In the genomic region with DNA sequence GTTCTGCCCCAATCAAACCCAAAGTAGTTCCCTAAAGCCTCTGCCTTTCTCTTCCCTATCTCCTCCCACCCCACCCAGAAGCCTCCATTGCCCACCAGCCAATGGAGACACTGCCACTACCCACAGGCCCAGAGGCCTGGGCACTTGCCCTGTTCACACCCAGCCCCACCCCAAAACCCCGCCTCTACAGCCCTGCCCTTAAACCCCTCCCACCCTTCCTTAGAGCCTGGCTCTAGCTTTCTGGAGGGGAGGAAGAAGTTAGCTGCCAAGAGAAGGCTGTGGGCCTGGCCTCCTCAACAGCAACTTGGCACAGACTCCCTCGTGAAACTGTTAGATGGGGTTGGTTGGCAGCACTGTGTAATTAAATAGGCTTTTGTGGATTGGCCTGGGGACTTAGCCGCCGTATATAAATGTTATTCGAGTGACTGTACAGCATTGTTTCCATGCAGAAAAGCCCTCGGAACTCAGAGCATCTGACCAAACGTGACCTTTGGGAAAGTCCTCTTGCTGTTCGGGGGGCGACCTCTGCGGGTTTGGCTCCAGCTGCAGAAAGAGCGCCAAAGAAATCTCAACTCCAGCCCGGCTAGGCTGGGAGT, we compare ENCODE assay signal across 8 cellular contexts. TPM values are rescaled to one million over a fixed set of nuclear protein-coding genes. Genes with fewer than 3 reads are reported as not detected.
DNase-seq lines count a peak whose midpoint lies in the region; ATAC-seq and TF ChIP-seq lines count a peak whose summit lies in the region.

No MANE protein-coding gene starts in this region.

- peak; percentile 40 for DNase-seq in D341Med (ENCODE audit: low spot score)
- DNase-seq in LNCaP clone FGC (ENCODE audit: low read depth): peak; percentile 79
- DNase-seq in activated naive CD8-positive, alpha-beta T cell treated with anti-CD3 and anti-CD28 coated beads, Interleukin-2, amount 50 U/mL, for 24 hours: no peak
- DNase-seq in hepatocyte (ENCODE audit: low spot score): peak; percentile 65
- DNase-seq in stimulated activated naive B cell treated with anti-CD40 and anti-IgM and Interleukin-4, amounts not matched to agents 10 μg/mL and 1 μg/mL and 100 μg/mL, for 72 hours: no peak

- 55% methylated on average over 12 of the region's 12 CpGs for WGBS in hepatocyte (ENCODE audit: low lambda C conversion rate, missing lambda C conversion rate)

- peak overlapping the region; percentile 77 for H3K4me3 Mint-ChIP-seq in activated naive CD8-positive, alpha-beta T cell treated with anti-CD3 and anti-CD28 coated beads, Interleukin-2, amount 50 U/mL, for 24 hours
- peak overlapping the region; percentile 89 to 92 for H3K4me3 Mint-ChIP-seq in stimulated activated naive B cell treated with anti-CD40 and anti-IgM and Interleukin-4, amounts not matched to agents 10 μg/mL and 1 μg/mL and 100 μg/mL, for 72 hours

- no peaks in the 10 kb centered on the region for H3K27me3 Mint-ChIP-seq in activated naive CD8-positive, alpha-beta T cell treated with anti-CD3 and anti-CD28 coated beads, Interleukin-2, amount 50 U/mL, for 24 hours
- H3K27me3 Mint-ChIP-seq in stimulated activated naive B cell treated with anti-CD40 and anti-IgM and Interleukin-4, amounts not matched to agents 10 μg/mL and 1 μg/mL and 100 μg/mL, for 72 hours: peaks cover 10 to 17% of the 10 kb centered on the region in 2 donors

- no peaks in the 10 kb centered on the region for H3K9me2 ChIP-seq in hepatocyte (replicated peaks; ENCODE audit: insufficient read depth)

- peak; percentile 37 for ATAC-seq in activated naive CD8-positive, alpha-beta T cell treated with anti-CD3 and anti-CD28 coated beads, Interleukin-2, amount 50 U/mL, for 24 hours
- ATAC-seq in stimulated activated naive B cell treated with anti-CD40 and anti-IgM and Interleukin-4, amounts not matched to agents 10 μg/mL and 1 μg/mL and 100 μg/mL, for 72 hours (replicated peaks): no peak
- no peak for ATAC-seq in HG03108 (IDR thresholded peaks at IDR 0.05; ENCODE audit: unreplicated experiment)
- no peak for ATAC-seq in HG02884 (IDR thresholded peaks at IDR 0.05; ENCODE audit: unreplicated experiment)
- ATAC-seq in GM21528 (IDR thresholded peaks at IDR 0.05; ENCODE audit: low FRiP score, unreplicated experiment): no peak

- no peaks in the 10 kb centered on the region for H3K36me3 ChIP-seq in hepatocyte (replicated peaks; ENCODE audit: insufficient read depth, low read depth)

- H3K27me3 ChIP-seq in hepatocyte: no peaks in the 10 kb centered on the region

- TF ChIP-seq CTCF in LNCaP clone FGC (IDR thresholded peaks at IDR 0.05; ENCODE audit: control insufficient read depth, extremely low read depth, insufficient read depth) (no peak), hepatocyte (IDR thresholded peaks at IDR 0.05; ENCODE audit: poor library complexity) (no peak)

- peak overlapping the region; percentile 94 for H3K4me2 ChIP-seq in hepatocyte

- no peaks in the 10 kb centered on the region for H3K9me3 Mint-ChIP-seq in activated naive CD8-positive, alpha-beta T cell treated with anti-CD3 and anti-CD28 coated beads, Interleukin-2, amount 50 U/mL, for 24 hours
- H3K9me3 Mint-ChIP-seq in stimulated activated naive B cell treated with anti-CD40 and anti-IgM and Interleukin-4, amounts not matched to agents 10 μg/mL and 1 μg/mL and 100 μg/mL, for 72 hours: no peaks in the 10 kb centered on the region

- no peak overlapping the region for H2AFZ ChIP-seq in hepatocyte

- no peaks in the 10 kb centered on the region for H4K20me1 ChIP-seq in hepatocyte (ENCODE audit: insufficient read depth, poor library complexity, severe bottlenecking)

- peaks cover 11% of the 10 kb centered on the region for H3K4me1 Mint-ChIP-seq in activated naive CD8-positive, alpha-beta T cell treated with anti-CD3 and anti-CD28 coated beads, Interleukin-2, amount 50 U/mL, for 24 hours
- H3K4me1 Mint-ChIP-seq in stimulated activated naive B cell treated with anti-CD40 and anti-IgM and Interleukin-4, amounts not matched to agents 10 μg/mL and 1 μg/mL and 100 μg/mL, for 72 hours: peaks cover 16 to 20% of the 10 kb centered on the region in 2 donors

- no peaks in the 10 kb centered on the region for H3K79me2 ChIP-seq in hepatocyte

- peaks cover 7% of the 10 kb centered on the region for H3K4me1 ChIP-seq in hepatocyte (ENCODE audit: insufficient read depth)

- peak overlapping the region; percentile 82 for H3K27ac Mint-ChIP-seq in activated naive CD8-positive, alpha-beta T cell treated with anti-CD3 and anti-CD28 coated beads, Interleukin-2, amount 50 U/mL, for 24 hours
- peak overlapping the region; percentile 95 for H3K27ac Mint-ChIP-seq in stimulated activated naive B cell treated with anti-CD40 and anti-IgM and Interleukin-4, amounts not matched to agents 10 μg/mL and 1 μg/mL and 100 μg/mL, for 72 hours

- no peaks in the 10 kb centered on the region for H3K9me3 ChIP-seq in hepatocyte (ENCODE audit: low read depth)

- H3K4me3 ChIP-seq in LNCaP clone FGC (ENCODE audit: low read depth, low read length) (0 out of 2 replicates have a peak overlapping the region, but pooled peaks have one; percentile 44), hepatocyte (no peak overlapping the region)

- H3K27ac ChIP-seq in hepatocyte: peak overlapping the region; percentile 37

- no peaks in the 10 kb centered on the region for H3K36me3 Mint-ChIP-seq in activated naive CD8-positive, alpha-beta T cell treated with anti-CD3 and anti-CD28 coated beads, Interleukin-2, amount 50 U/mL, for 24 hours (ENCODE audit: low read depth)
- no peaks in the 10 kb centered on the region for H3K36me3 Mint-ChIP-seq in stimulated activated naive B cell treated with anti-CD40 and anti-IgM and Interleukin-4, amounts not matched to agents 10 μg/mL and 1 μg/mL and 100 μg/mL, for 72 hours

RNA-seq across cellular contexts. Expression of a gene that starts 31.4 kb away (rescaled TPM):
- 2.5 and 3.0 TPM in 2 replicates for total RNA-seq in hepatocyte
- 4.2 and 4.7 TPM in 2 replicates for polyA plus RNA-seq in hepatocyte

RNA-seq across cellular contexts. Expression of a gene that starts 39.6 kb away (rescaled TPM):
- 14.2 and 17.0 TPM in 2 replicates for total RNA-seq in hepatocyte
- polyA plus RNA-seq in hepatocyte: 24.6 and 29.8 TPM in 2 replicates

RNA-seq across cellular contexts. Expression of a gene that starts 39.8 kb away (rescaled TPM):
- total RNA-seq in hepatocyte: 118 and 130 TPM in 2 replicates
- polyA plus RNA-seq in hepatocyte: 46.4 and 55.0 TPM in 2 replicates

RNA-seq across cellular contexts. Expression of a gene that starts 43.6 kb away (rescaled TPM):
- total RNA-seq in hepatocyte: 6.0 and 7.8 TPM in 2 replicates
- polyA plus RNA-seq in hepatocyte: 11.1 and 12.9 TPM in 2 replicates

RNA-seq across cellular contexts. Expression of a gene that starts 47.5 kb away (rescaled TPM):
- 25.0 and 25.6 TPM in 2 replicates for total RNA-seq in hepatocyte
- 32.3 and 32.5 TPM in 2 replicates for polyA plus RNA-seq in hepatocyte

Comparison
In these comparisons a context has a peak if more than half of its experiments do, and no peak if none do; other contexts are left out.
1. DNase-seq: peak in D341Med (single experiment), LNCaP clone FGC (single experiment) and hepatocyte (single experiment); none in activated naive CD8-positive, alpha-beta T cell treated with anti-CD3 and anti-CD28 coated beads, Interleukin-2, amount 50 U/mL, for 24 hours (single experiment) and stimulated activated naive B cell treated with anti-CD40 and anti-IgM and Interleukin-4, amounts not matched to agents 10 μg/mL and 1 μg/mL and 100 μg/mL, for 72 hours (single experiment).